ENCODE assay signal across 11 cellular contexts in genomic region chr21:45747802-45748445, GRCh38.
A peak's percentile ranks its signal among the peaks of the same experiment; 100 is the strongest.
DNase-seq lines count a peak whose midpoint lies in the region; ATAC-seq lines count a peak whose summit lies in the region.
"Had no signal": no experiment of that assay in that cellular context is flagged by ENCODE, and none has a peak within 500 bp of the region (broad histone marks: within the 10 kb centered on the region; RNA-seq: fewer than 3 reads in every experiment).

No MANE protein-coding gene starts in this region.

- DNase-seq in activated CD4-positive, alpha-beta T cell treated with anti-CD3 and anti-CD28 coated beads for 36 hours: peak; percentile 40
- no peak for DNase-seq in activated CD4-positive, alpha-beta T cell treated with anti-CD3 and anti-CD28 coated beads, Interleukin-2, amount 10 ng/mL, durations not matched to agents 7 days and 5 days
- DNase-seq in NCI-H446 treated with DMSO at 0.1 percent for 48 hours (lab: John Stamatoyannopoulos, UW) (peak; percentile 77), dedifferentiated amniotic fluid mesenchymal stem cell (ENCODE audit: extremely low spot score) (peak; percentile 72), CD1c-positive myeloid dendritic cell (ENCODE audit: extremely low spot score) (no peak)
- DNase-seq in activated T-helper 1 cell treated with anti-CD3 and anti-CD28 coated beads, Interleukin-12 subunit alpha, Interleukin-12 subunit beta, Interleukin-2, Interleukin-4 antibody, amounts not matched to agents 30 ng/mL and 10 ng/mL and 1 ng/mL, durations not matched to agents 14 hours and 24 hours and 36 hours (ENCODE audit: low spot score): no peak
- no peak for DNase-seq in activated CD8-positive, alpha-beta memory T cell treated with anti-CD3 and anti-CD28 coated beads for 24 hours
- DNase-seq: activated naive CD8-positive, alpha-beta T cell treated with anti-CD3 and anti-CD28 coated beads for 36 hours had no signal

- no peak overlapping the region for H3K9ac ChIP-seq in skeletal muscle tissue (ENCODE audit: low read depth in 1 of 3, low read length in 3 of 3)

- no peak overlapping the region for H3K27ac ChIP-seq in skeletal muscle tissue (ENCODE audit: low read depth, low read length)

- peaks cover 3% of the 10 kb centered on the region for H3K9me3 Mint-ChIP-seq in activated CD4-positive, alpha-beta T cell treated with anti-CD3 and anti-CD28 coated beads for 36 hours (ENCODE audit: low read depth)
- H3K9me3 Mint-ChIP-seq in activated CD4-positive, alpha-beta T cell treated with anti-CD3 and anti-CD28 coated beads, Interleukin-2, amount 10 ng/mL, durations not matched to agents 7 days and 5 days: peaks cover 6% of the 10 kb centered on the region
- H3K9me3 Mint-ChIP-seq in activated T-helper 1 cell treated with anti-CD3 and anti-CD28 coated beads, Interleukin-12 subunit alpha, Interleukin-12 subunit beta, Interleukin-2, Interleukin-4 antibody, amounts not matched to agents 30 ng/mL and 10 ng/mL and 1 ng/mL, durations not matched to agents 14 hours and 24 hours and 36 hours: peaks cover 3% of the 10 kb centered on the region
- H3K9me3 Mint-ChIP-seq: activated naive CD8-positive, alpha-beta T cell treated with anti-CD3 and anti-CD28 coated beads for 36 hours had no signal

- no peak overlapping the region for H3K27ac Mint-ChIP-seq in activated CD4-positive, alpha-beta T cell treated with anti-CD3 and anti-CD28 coated beads for 36 hours
- H3K27ac Mint-ChIP-seq in activated CD4-positive, alpha-beta T cell treated with anti-CD3 and anti-CD28 coated beads, Interleukin-2, amount 10 ng/mL, durations not matched to agents 7 days and 5 days: no peak overlapping the region
- H3K27ac Mint-ChIP-seq in activated T-helper 1 cell treated with anti-CD3 and anti-CD28 coated beads, Interleukin-12 subunit alpha, Interleukin-12 subunit beta, Interleukin-2, Interleukin-4 antibody, amounts not matched to agents 30 ng/mL and 10 ng/mL and 1 ng/mL, durations not matched to agents 14 hours and 24 hours and 36 hours: no peak overlapping the region
- H3K27ac Mint-ChIP-seq: activated naive CD8-positive, alpha-beta T cell treated with anti-CD3 and anti-CD28 coated beads for 36 hours; B cell had no signal

- H3K36me3 ChIP-seq in skeletal muscle tissue (ENCODE audit: control insufficient read depth in 3 of 3, insufficient read depth in 3 of 3, low read length in 3 of 3): no peaks in the 10 kb centered on the region

- peaks cover 0 to 17% (median 4%) of the 10 kb centered on the region in 3 donors for H3K27me3 ChIP-seq in skeletal muscle tissue (ENCODE audit: control insufficient read depth in 3 of 3, insufficient read depth in 3 of 3, low read length in 3 of 3)

- H3K4me3 ChIP-seq in skeletal muscle tissue (ENCODE audit: low read length in 3 of 3): peak overlapping the region; percentile 1 to 29 (median 5)
- H3K4me3 ChIP-seq: lung had no signal

- H3K4me3 Mint-ChIP-seq in activated CD4-positive, alpha-beta T cell treated with anti-CD3 and anti-CD28 coated beads for 36 hours: no peak overlapping the region
- no peak overlapping the region for H3K4me3 Mint-ChIP-seq in activated CD4-positive, alpha-beta T cell treated with anti-CD3 and anti-CD28 coated beads, Interleukin-2, amount 10 ng/mL, durations not matched to agents 7 days and 5 days
- no peak overlapping the region for H3K4me3 Mint-ChIP-seq in activated T-helper 1 cell treated with anti-CD3 and anti-CD28 coated beads, Interleukin-12 subunit alpha, Interleukin-12 subunit beta, Interleukin-2, Interleukin-4 antibody, amounts not matched to agents 30 ng/mL and 10 ng/mL and 1 ng/mL, durations not matched to agents 14 hours and 24 hours and 36 hours
- H3K4me3 Mint-ChIP-seq: activated naive CD8-positive, alpha-beta T cell treated with anti-CD3 and anti-CD28 coated beads for 36 hours; B cell had no signal

- H3K27me3 Mint-ChIP-seq in activated CD4-positive, alpha-beta T cell treated with anti-CD3 and anti-CD28 coated beads for 36 hours: no peaks in the 10 kb centered on the region
- H3K27me3 Mint-ChIP-seq in activated CD4-positive, alpha-beta T cell treated with anti-CD3 and anti-CD28 coated beads, Interleukin-2, amount 10 ng/mL, durations not matched to agents 7 days and 5 days: no peaks in the 10 kb centered on the region
- H3K27me3 Mint-ChIP-seq in activated T-helper 1 cell treated with anti-CD3 and anti-CD28 coated beads, Interleukin-12 subunit alpha, Interleukin-12 subunit beta, Interleukin-2, Interleukin-4 antibody, amounts not matched to agents 30 ng/mL and 10 ng/mL and 1 ng/mL, durations not matched to agents 14 hours and 24 hours and 36 hours (ENCODE audit: insufficient read depth): peaks cover 4% of the 10 kb centered on the region
- H3K27me3 Mint-ChIP-seq: activated naive CD8-positive, alpha-beta T cell treated with anti-CD3 and anti-CD28 coated beads for 36 hours; B cell had no signal

- H3K4me1 Mint-ChIP-seq in activated CD4-positive, alpha-beta T cell treated with anti-CD3 and anti-CD28 coated beads for 36 hours: peaks cover 11% of the 10 kb centered on the region
- H3K4me1 Mint-ChIP-seq in activated CD4-positive, alpha-beta T cell treated with anti-CD3 and anti-CD28 coated beads, Interleukin-2, amount 10 ng/mL, durations not matched to agents 7 days and 5 days: peaks cover 14% of the 10 kb centered on the region
- peaks cover 5% of the 10 kb centered on the region for H3K4me1 Mint-ChIP-seq in activated T-helper 1 cell treated with anti-CD3 and anti-CD28 coated beads, Interleukin-12 subunit alpha, Interleukin-12 subunit beta, Interleukin-2, Interleukin-4 antibody, amounts not matched to agents 30 ng/mL and 10 ng/mL and 1 ng/mL, durations not matched to agents 14 hours and 24 hours and 36 hours (ENCODE audit: low read depth)
- H3K4me1 Mint-ChIP-seq: B cell had no signal

- CTCF ChIA-PET in activated CD4-positive, alpha-beta T cell treated with anti-CD3 and anti-CD28 coated beads for 36 hours (lab: Charles Lee): interaction anchor here (0.6 to 1.1 kb wide), 3 partner anchors 10 to 170 kb away, joined by 3 to 7 read pairs (median 3); no protein-coding TSS in a partner anchor
- CTCF ChIA-PET in activated CD4-positive, alpha-beta T cell treated with anti-CD3 and anti-CD28 coated beads, Interleukin-2, amount 10 ng/mL, durations not matched to agents 7 days and 5 days (lab: Charles Lee): interaction anchor here (1.5 kb wide), 1 partner anchor 16 kb away, joined by 3 read pairs; no protein-coding TSS in a partner anchor

- peaks cover 13% of the 10 kb centered on the region for H3K36me3 Mint-ChIP-seq in activated CD4-positive, alpha-beta T cell treated with anti-CD3 and anti-CD28 coated beads for 36 hours (ENCODE audit: low read depth)
- H3K36me3 Mint-ChIP-seq in activated CD4-positive, alpha-beta T cell treated with anti-CD3 and anti-CD28 coated beads, Interleukin-2, amount 10 ng/mL, durations not matched to agents 7 days and 5 days (ENCODE audit: low read depth): peaks cover 12% of the 10 kb centered on the region
- peaks cover 12% of the 10 kb centered on the region for H3K36me3 Mint-ChIP-seq in activated T-helper 1 cell treated with anti-CD3 and anti-CD28 coated beads, Interleukin-12 subunit alpha, Interleukin-12 subunit beta, Interleukin-2, Interleukin-4 antibody, amounts not matched to agents 30 ng/mL and 10 ng/mL and 1 ng/mL, durations not matched to agents 14 hours and 24 hours and 36 hours (ENCODE audit: low read depth)

- peak; percentile 61 for ATAC-seq in activated CD4-positive, alpha-beta T cell treated with anti-CD3 and anti-CD28 coated beads for 36 hours

- POLR2A ChIA-PET in activated CD4-positive, alpha-beta T cell treated with anti-CD3 and anti-CD28 coated beads for 36 hours (lab: Charles Lee): interaction anchor here (0.6 kb wide), 1 partner anchor 30 kb away, joined by 3 read pairs; no protein-coding TSS in a partner anchor
- POLR2A ChIA-PET in activated CD4-positive, alpha-beta T cell treated with anti-CD3 and anti-CD28 coated beads, Interleukin-2, amount 10 ng/mL, durations not matched to agents 7 days and 5 days (lab: Charles Lee): no interaction called here

- intact Hi-C loops in activated CD4-positive, alpha-beta T cell treated with anti-CD3 and anti-CD28 coated beads for 36 hours (cut with DNase I, micrococcal nuclease): loop anchor here in 1 of 2 experiments (2.0 kb wide), 1 partner anchor 21 kb away; no protein-coding TSS in a partner anchor
- intact Hi-C loops in activated T-helper 1 cell treated with anti-CD3 and anti-CD28 coated beads, Interleukin-12 subunit alpha, Interleukin-12 subunit beta, Interleukin-2, Interleukin-4 antibody, amounts not matched to agents 30 ng/mL and 10 ng/mL and 1 ng/mL, durations not matched to agents 14 hours and 24 hours and 36 hours (cut with micrococcal nuclease): no loop called here

- peaks cover 0 to 3% (median 0%) of the 10 kb centered on the region in 3 donors for H3K9me3 ChIP-seq in skeletal muscle tissue (ENCODE audit: control insufficient read depth in 3 of 3, low read length in 3 of 3)

- peaks cover 12 to 16% (median 15%) of the 10 kb centered on the region in 3 donors for H3K4me1 ChIP-seq in skeletal muscle tissue (ENCODE audit: control insufficient read depth in 3 of 3, insufficient read depth in 3 of 3, low read length in 3 of 3)

Comparison
In these comparisons a context has a peak if more than half of its experiments do, and no peak if none do; other contexts are left out.
1. DNase-seq: peak in activated CD4-positive, alpha-beta T cell treated with anti-CD3 and anti-CD28 coated beads for 36 hours (single experiment), NCI-H446 treated with DMSO at 0.1 percent for 48 hours (single experiment) and dedifferentiated amniotic fluid mesenchymal stem cell (single experiment); none in activated CD4-positive, alpha-beta T cell treated with anti-CD3 and anti-CD28 coated beads, Interleukin-2, amount 10 ng/mL, durations not matched to agents 7 days and 5 days (single experiment), activated T-helper 1 cell treated with anti-CD3 and anti-CD28 coated beads, Interleukin-12 subunit alpha, Interleukin-12 subunit beta, Interleukin-2, Interleukin-4 antibody, amounts not matched to agents 30 ng/mL and 10 ng/mL and 1 ng/mL, durations not matched to agents 14 hours and 24 hours and 36 hours (single experiment), CD1c-positive myeloid dendritic cell (single experiment) and activated CD8-positive, alpha-beta memory T cell treated with anti-CD3 and anti-CD28 coated beads for 24 hours (single experiment).